ENCODE assay signal across 17 cellular contexts in genomic region chr20:12891643-12892042, GRCh38.
DNase-seq lines count a peak whose midpoint lies in the region; ATAC-seq and TF ChIP-seq lines count a peak whose summit lies in the region.
"Had no signal": no experiment of that assay in that cellular context is flagged by ENCODE, and none has a peak within 500 bp of the region (broad histone marks: within the 10 kb centered on the region; RNA-seq: fewer than 3 reads in every experiment).

No MANE protein-coding gene starts in this region.

- no peak for TF ChIP-seq POLR2A in Peyer's patch (IDR thresholded peaks at IDR 0.05)

- H3K36me3 ChIP-seq in right atrium auricular region (no peaks in the 10 kb centered on the region), left ventricle myocardium inferior (no peaks in the 10 kb centered on the region), Peyer's patch (no peaks in the 10 kb centered on the region)
- H3K36me3 ChIP-seq: BE2C had no signal

- intact Hi-C loops in Right ventricle myocardium superior (cut with DNase I) (no loop called here), left ventricle myocardium inferior (cut with micrococcal nuclease) (no loop called here)

- no peaks in the 10 kb centered on the region for H3K9me3 ChIP-seq in right atrium auricular region
- no peaks in the 10 kb centered on the region for H3K9me3 ChIP-seq in left ventricle myocardium inferior (replicated peaks)
- no peaks in the 10 kb centered on the region for H3K9me3 ChIP-seq in Peyer's patch
- H3K9me3 ChIP-seq: BE2C had no signal

- ATAC-seq in Right ventricle myocardium superior (ENCODE audit: poor library complexity), result peak; percentile 34

- TF ChIP-seq CTCF in right atrium auricular region (IDR thresholded peaks at IDR 0.05), result no peak
- no peak for TF ChIP-seq CTCF in left ventricle myocardium inferior (IDR thresholded peaks at IDR 0.05; ENCODE audit: borderline replicate concordance)
- TF ChIP-seq CTCF in Peyer's patch (IDR thresholded peaks at IDR 0.05), result no peak

- peak; percentile 40 for DNase-seq in Right ventricle myocardium superior
- no peak for DNase-seq in right atrium auricular region (ENCODE audit: low spot score)
- DNase-seq in RPMI7951 (ENCODE audit: low read depth), result peak; percentile 6
- DNase-seq in left ventricle myocardium inferior, result peak; percentile 25
- no peak for DNase-seq in Peyer's patch
- DNase-seq in activated naive CD4-positive, alpha-beta T cell treated with Interleukin-2 at 50 U/mL for 16 hours, result no peak
- DNase-seq in NCI-H1092 treated with DMSO at 0.1 percent for 48 hours (lab: John Stamatoyannopoulos, UW), result no peak
- DNase-seq: BE2C; C1 segment of cervical spinal cord; CD4-positive, CD25-positive, alpha-beta regulatory T cell; CD8-positive, alpha-beta memory T cell; COR-L47; DMS 273 treated with DMSO at 0.1 percent for 48 hours; DND-41; EL; GM23248; HCEC 1CT had no signal

- H3K4me1 ChIP-seq in right atrium auricular region (no peaks in the 10 kb centered on the region), left ventricle myocardium inferior (no peaks in the 10 kb centered on the region), Peyer's patch (no peaks in the 10 kb centered on the region)
- H3K4me1 ChIP-seq: BE2C had no signal

- H3K27ac ChIP-seq in right atrium auricular region (no peak overlapping the region), left ventricle myocardium inferior (replicated peaks) (no peak overlapping the region), Peyer's patch (no peak overlapping the region)
- H3K27ac ChIP-seq: GM23248 had no signal

- H3K27me3 ChIP-seq in right atrium auricular region (no peaks in the 10 kb centered on the region), left ventricle myocardium inferior (ENCODE audit: low read depth) (no peaks in the 10 kb centered on the region), Peyer's patch (no peaks in the 10 kb centered on the region)
- H3K27me3 ChIP-seq: BE2C had no signal

- H3K4me3 ChIP-seq in right atrium auricular region, result no peak overlapping the region
- H3K4me3 ChIP-seq in left ventricle myocardium inferior, result no peak overlapping the region
- no peak overlapping the region for H3K4me3 ChIP-seq in Peyer's patch
- H3K4me3 ChIP-seq: GM23248 had no signal

Comparison
In these comparisons a context has a peak if more than half of its experiments do, and no peak if none do; other contexts are left out.
1. DNase-seq: peak in Right ventricle myocardium superior (single experiment), RPMI7951 (single experiment) and left ventricle myocardium inferior (single experiment); none in right atrium auricular region (single experiment), Peyer's patch (0 of 3), activated naive CD4-positive, alpha-beta T cell treated with Interleukin-2 at 50 U/mL for 16 hours (single experiment) and NCI-H1092 treated with DMSO at 0.1 percent for 48 hours (single experiment).